1 cellular context compared by ENCODE assay signal in genomic region chr19:44745386-44745831, GRCh38.
TF ChIP-seq lines count a peak whose summit lies in the region.

No MANE protein-coding gene starts in this region.

TF ChIP-seq in HepG2, 621 proteins besides CTCF, POLR2A, EP300 and RAD21:
- TF ChIP-seq ZNF770 (CRISPR knock-in tag; IDR thresholded peaks at IDR 0.05), result peak; percentile 77
- TF ChIP-seq, protein P1, sequence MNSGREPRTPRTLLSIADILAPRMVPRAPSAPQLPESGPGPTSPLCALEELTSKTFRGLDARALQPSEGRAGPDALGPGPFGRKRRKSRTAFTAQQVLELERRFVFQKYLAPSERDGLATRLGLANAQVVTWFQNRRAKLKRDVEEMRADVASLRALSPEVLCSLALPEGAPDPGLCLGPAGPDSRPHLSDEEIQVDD (CRISPR knock-in tag; IDR thresholded peaks at IDR 0.05; ENCODE audit: borderline replicate concordance), result no peak
- TF ChIP-seq IRF1 (CRISPR knock-in tag; IDR thresholded peaks at IDR 0.05; ENCODE audit: low read depth), result no peak
